In the genomic region with DNA sequence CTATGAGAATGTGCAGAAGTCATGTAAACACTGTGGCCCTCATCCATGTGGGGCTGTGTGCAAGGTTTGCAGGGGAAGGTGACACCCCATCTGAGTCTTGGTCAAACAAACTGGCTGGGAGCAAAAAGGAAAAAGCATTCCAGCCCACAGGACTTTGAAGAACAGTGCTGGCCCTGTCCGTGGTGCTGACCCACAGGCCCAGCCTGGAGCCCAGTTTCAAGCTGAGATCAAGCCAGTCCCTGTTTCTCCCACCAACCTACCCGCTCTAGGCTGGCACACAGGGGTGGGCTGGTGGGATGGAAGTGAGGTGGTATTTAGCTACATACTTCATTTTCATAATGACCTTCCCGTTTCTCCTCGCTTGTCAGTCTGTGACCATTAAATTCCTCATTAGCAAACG, we compare ENCODE assay signal across 15 cellular contexts. TPM values are rescaled to one million over a fixed set of nuclear protein-coding genes. Genes with fewer than 3 reads are reported as not detected.
A peak's percentile ranks its signal among the peaks of the same experiment; 100 is the strongest.
DNase-seq lines count a peak whose midpoint lies in the region; ATAC-seq, FAIRE-seq and TF ChIP-seq lines count a peak whose summit lies in the region.
"Had no signal": no experiment of that assay in that cellular context is flagged by ENCODE, and none has a peak within 500 bp of the region (broad histone marks: within the 10 kb centered on the region; RNA-seq: fewer than 3 reads in every experiment).

No MANE protein-coding gene starts in this region.

- H3K27ac ChIP-seq in HepG2 (ENCODE audit: extremely low read length, insufficient read depth, low read length): no peak overlapping the region
- H3K27ac ChIP-seq in naive thymus-derived CD4-positive, alpha-beta T cell (ENCODE audit: low read depth, low read length): no peak overlapping the region
- H3K27ac ChIP-seq: coronary artery had no signal

- peaks cover 14% of the 10 kb centered on the region for H3K4me1 ChIP-seq in HepG2 (ENCODE audit: insufficient read depth, low read length)
- H3K4me1 ChIP-seq in naive thymus-derived CD4-positive, alpha-beta T cell (ENCODE audit: control insufficient read depth in 2 of 2, insufficient read depth in 2 of 2, low read length in 2 of 2): no peaks in the 10 kb centered on the region

- intact Hi-C loops in HepG2 (cut with micrococcal nuclease; ENCODE audit: unreplicated experiment): no loop called here
- intact Hi-C loops in naive thymus-derived CD4-positive, alpha-beta T cell (cut with micrococcal nuclease): no loop called here

- no peak overlapping the region for H3K4me3 ChIP-seq in HepG2 (replicated peaks in 1 of 3; ENCODE audit: insufficient read depth in 1 of 3, low read depth in 2 of 3, low read length in 3 of 3)
- H3K4me3 ChIP-seq in naive thymus-derived CD4-positive, alpha-beta T cell (ENCODE audit: low read length): no peak overlapping the region
- H3K4me3 ChIP-seq: coronary artery had no signal

- no peaks in the 10 kb centered on the region for H4K20me1 ChIP-seq in HepG2 (ENCODE audit: insufficient read depth, low read length)

- no peaks in the 10 kb centered on the region for H3K79me2 ChIP-seq in HepG2 (ENCODE audit: insufficient read depth, low read length)

- ATAC-seq in HepG2 (peak; percentile 41), GM21423 (IDR thresholded peaks at IDR 0.05; ENCODE audit: unreplicated experiment) (no peak), HG02798 (IDR thresholded peaks at IDR 0.05; ENCODE audit: poor library complexity, unreplicated experiment) (no peak)
- no peak for ATAC-seq in naive thymus-derived CD4-positive, alpha-beta T cell

- no peak overlapping the region for H3K27ac Mint-ChIP-seq in naive thymus-derived CD4-positive, alpha-beta T cell
- H3K27ac Mint-ChIP-seq: activated T-helper 1 cell treated with anti-CD3 and anti-CD28 coated beads, Interleukin-12 subunit alpha, Interleukin-12 subunit beta, Interleukin-2, Interleukin-4 antibody, amounts not matched to agents 30 ng/mL and 10 ng/mL and 1 ng/mL, durations not matched to agents 14 hours and 24 hours and 36 hours; B cell; naive B cell; type B pancreatic cell had no signal

- BruUV-seq in HepG2 (replicated peaks; lab: Mats Ljungman, UMichigan): no TSS peak

- TF ChIP-seq RAD21 in HepG2 (CRISPR knock-in tag; IDR thresholded peaks at IDR 0.05): no peak

- no peaks in the 10 kb centered on the region for H3K36me3 Mint-ChIP-seq in naive thymus-derived CD4-positive, alpha-beta T cell
- H3K36me3 Mint-ChIP-seq: naive B cell, type B pancreatic cell had no signal

- peak; percentile 43 for FAIRE-seq in HepG2 (lab: Jason Lieb, UNC)
- FAIRE-seq: GM12891 had no signal

- H3K4me2 ChIP-seq in HepG2 (ENCODE audit: low read depth, low read length): no peak overlapping the region

- no peak overlapping the region for H2AFZ ChIP-seq in HepG2 (ENCODE audit: low read length)

- H3K27me3 Mint-ChIP-seq in naive thymus-derived CD4-positive, alpha-beta T cell: peaks cover 0 to 30% (median 15%) of the 10 kb centered on the region in 5 donors

- TF ChIP-seq CTCF in HepG2 (CRISPR knock-in tag; IDR thresholded peaks at IDR 0.05): no peak

- POLR2A ChIA-PET in HepG2 (lab: Yijun Ruan, JAX): no interaction called here
- POLR2A ChIA-PET in naive thymus-derived CD4-positive, alpha-beta T cell (lab: Charles Lee): no interaction called here

- peaks cover 0 to 6% (median 0%) of the 10 kb centered on the region in 11 donors for H3K9me3 Mint-ChIP-seq in naive thymus-derived CD4-positive, alpha-beta T cell
- H3K9me3 Mint-ChIP-seq: activated T-helper 1 cell treated with anti-CD3 and anti-CD28 coated beads, Interleukin-12 subunit alpha, Interleukin-12 subunit beta, Interleukin-2, Interleukin-4 antibody, amounts not matched to agents 30 ng/mL and 10 ng/mL and 1 ng/mL, durations not matched to agents 14 hours and 24 hours and 36 hours; type B pancreatic cell had no signal

- TF ChIP-seq EP300 in HepG2 (IDR thresholded peaks at IDR 0.05; ENCODE audit: low read depth in 2 of 2, low read length in 2 of 2) (no peak), HepG2 (CRISPR knock-in tag; IDR thresholded peaks at IDR 0.05; ENCODE audit: borderline replicate concordance) (no peak)

- in situ Hi-C loops in HepG2 (cut with HindIII; ENCODE audit: extremely low pct_ligation_motif_present, low pct_unique_long_range_greater_than_20kb): no loop called here

- H3K9ac ChIP-seq in HepG2 (ENCODE audit: insufficient read depth, low read depth, low read length): no peak overlapping the region

- H3K4me3 Mint-ChIP-seq in naive thymus-derived CD4-positive, alpha-beta T cell: no peak overlapping the region
- H3K4me3 Mint-ChIP-seq: activated T-helper 1 cell treated with anti-CD3 and anti-CD28 coated beads, Interleukin-12 subunit alpha, Interleukin-12 subunit beta, Interleukin-2, Interleukin-4 antibody, amounts not matched to agents 30 ng/mL and 10 ng/mL and 1 ng/mL, durations not matched to agents 14 hours and 24 hours and 36 hours; B cell; naive B cell; type B pancreatic cell had no signal

- peak; percentile 62 for DNase-seq in AG20443 (ENCODE audit: low spot score)
- DNase-seq in LHCN-M2 (ENCODE audit: low read depth): peak; percentile 32
- peak; percentile 82 for DNase-seq in ecto neural progenitor cell (ENCODE audit: low spot score)
- peak; percentile 20 for DNase-seq in HepG2 (ENCODE audit: low spot score)
- no peak for DNase-seq in OCI-M2 (lab: John Stamatoyannopoulos, UW; ENCODE audit: unreplicated experiment)
- no peak for DNase-seq in naive thymus-derived CD4-positive, alpha-beta T cell
- DNase-seq: DND-41, naive B cell had no signal

- CTCF ChIA-PET in HepG2 (lab: Yijun Ruan, JAX; ENCODE audit: low intra/inter-chr PET ratio, low total read pairs): no interaction called here
- CTCF ChIA-PET in naive thymus-derived CD4-positive, alpha-beta T cell (lab: Charles Lee): interaction anchor here (0.9 kb wide), 1 partner anchor 9 kb away, joined by 6 read pairs; no protein-coding TSS in a partner anchor

- no peak for TF ChIP-seq POLR2A in HepG2 (IDR thresholded peaks at IDR 0.05; ENCODE audit: insufficient read depth in 1 of 2, low read depth in 2 of 2, low read length in 2 of 2)

- no peaks in the 10 kb centered on the region for H3K9me3 ChIP-seq in HepG2 (ENCODE audit: low read length)
- H3K9me3 ChIP-seq in naive thymus-derived CD4-positive, alpha-beta T cell (ENCODE audit: control insufficient read depth in 2 of 3, low read length in 3 of 3): no peaks in the 10 kb centered on the region

- peaks cover 5 to 31% of the 10 kb centered on the region in 2 experiments for H3K27me3 ChIP-seq in HepG2 (ENCODE audit: control insufficient read depth in 1 of 2, insufficient read depth in 2 of 2, low read length in 2 of 2)
- H3K27me3 ChIP-seq in naive thymus-derived CD4-positive, alpha-beta T cell (ENCODE audit: control insufficient read depth in 2 of 2, insufficient read depth in 2 of 2, low read length in 2 of 2): no peaks in the 10 kb centered on the region

- no peaks in the 10 kb centered on the region for H3K36me3 ChIP-seq in HepG2 (replicated peaks in 1 of 2; ENCODE audit: control insufficient read depth in 1 of 2, insufficient read depth in 2 of 2, low read length in 2 of 2)
- no peaks in the 10 kb centered on the region for H3K36me3 ChIP-seq in naive thymus-derived CD4-positive, alpha-beta T cell (ENCODE audit: control insufficient read depth in 2 of 3, insufficient read depth in 3 of 3, low read length in 3 of 3)

- 13% methylated on average over 4 of the region's 5 CpGs for WGBS in HepG2 (ENCODE audit: low lambda C conversion rate)

- H3K4me1 Mint-ChIP-seq in naive thymus-derived CD4-positive, alpha-beta T cell: peaks cover 0 to 5% (median 0%) of the 10 kb centered on the region in 7 donors
- H3K4me1 Mint-ChIP-seq: B cell had no signal

RNA-seq across cellular contexts. Expression of gene RPL38, which starts 12.7 kb away (rescaled TPM):
- total RNA-seq in LHCN-M2 (2014; rRNA removed) (156 and 227 TPM in 2 replicates), HepG2 (2016; rRNA removed; fragmentation: Illumina TruSeq; extraction: Trizol) (2,370 and 2,621 TPM in 2 replicates)
- polyA plus RNA-seq in LHCN-M2 (2012): 3,496 TPM
- 2,846 and 3,171 TPM in 2 replicates for total RNA-seq in HepG2 (2016; cell fraction: cytosol; rRNA removed; fragmentation: Illumina TruSeq; extraction: Trizol; ENCODE audit: low read depth)
- total RNA-seq in HepG2 (2016; cell fraction: insoluble cytoplasmic fraction; rRNA removed; fragmentation: Illumina TruSeq; extraction: Trizol): 2,344 and 2,494 TPM in 2 replicates
- 4,564 and 4,636 TPM in 2 replicates for total RNA-seq in HepG2 (2016; cell fraction: membrane; rRNA removed; fragmentation: Illumina TruSeq; extraction: Trizol)
- 746 and 817 TPM in 2 replicates for total RNA-seq in HepG2 (2016; cell fraction: nucleus; rRNA removed; fragmentation: Illumina TruSeq; extraction: Trizol)
- 2,077 and 2,372 TPM in 2 replicates for polyA plus RNA-seq in HepG2 (2011; rRNA removed)
- 407 and 1,119 TPM in 2 replicates for polyA plus RNA-seq in HepG2 (2011; cell fraction: cytosol; rRNA removed)
- polyA plus RNA-seq in HepG2 (2011; cell fraction: nucleus; rRNA removed): 463 and 488 TPM in 2 replicates
- 4,774 and 5,492 TPM in 2 replicates for polyA plus RNA-seq in HepG2 (2012)
- 3,783 and 3,983 TPM in 2 replicates for polyA plus RNA-seq in HepG2 (2016; cell fraction: cytosol; fragmentation: Illumina TruSeq; extraction: Trizol; ENCODE audit: low read depth)
- 2,521 and 2,667 TPM in 2 replicates for polyA plus RNA-seq in HepG2 (2016; cell fraction: insoluble cytoplasmic fraction; fragmentation: Illumina TruSeq; extraction: Trizol; ENCODE audit: low read depth)
- polyA plus RNA-seq in HepG2 (2016; cell fraction: membrane; fragmentation: Illumina TruSeq; extraction: Trizol; ENCODE audit: low read depth): 4,834 and 4,888 TPM in 2 replicates
- polyA plus RNA-seq in HepG2 (2016; cell fraction: nucleus; fragmentation: Illumina TruSeq; extraction: Trizol; ENCODE audit: insufficient read depth, low read depth): 1,405 and 1,472 TPM in 2 replicates
- polyA minus RNA-seq in HepG2 (2011; rRNA and poly(A)+ RNA removed; ENCODE audit: low replicate concordance): 264 and 339 TPM in 2 replicates
- 484 and 523 TPM in 2 replicates for polyA minus RNA-seq in HepG2 (2011; cell fraction: cytosol; rRNA and poly(A)+ RNA removed)
- polyA minus RNA-seq in HepG2 (2011; cell fraction: nucleus; rRNA and poly(A)+ RNA removed): 268 and 368 TPM in 2 replicates
- 1,000 to 10,000 TPM; 1,097 to 2,553 (median 2,002) TPM for total RNA-seq in naive thymus-derived CD4-positive, alpha-beta T cell
- polyA plus RNA-seq in naive thymus-derived CD4-positive, alpha-beta T cell: 1,000 to 10,000 TPM; 1,479 to 2,523 TPM

RNA-seq across cellular contexts. Expression of gene TTYH2, which starts 22.6 kb away (rescaled TPM):
- total RNA-seq in LHCN-M2 (2014; rRNA removed) (1.1 and 1.9 TPM in 2 replicates), HepG2 (2016; rRNA removed; fragmentation: Illumina TruSeq; extraction: Trizol) (0.32 and 0.77 TPM in 2 replicates)
- 0.33 TPM for polyA plus RNA-seq in LHCN-M2 (2012)
- total RNA-seq in HepG2 (2016; cell fraction: cytosol; rRNA removed; fragmentation: Illumina TruSeq; extraction: Trizol; ENCODE audit: low read depth): 0.09 and 0.20 TPM in 2 replicates
- 0.56 and 0.83 TPM in 2 replicates for total RNA-seq in HepG2 (2016; cell fraction: insoluble cytoplasmic fraction; rRNA removed; fragmentation: Illumina TruSeq; extraction: Trizol)
- total RNA-seq in HepG2 (2016; cell fraction: membrane; rRNA removed; fragmentation: Illumina TruSeq; extraction: Trizol): 0.56 and 0.76 TPM in 2 replicates
- total RNA-seq in HepG2 (2016; cell fraction: nucleus; rRNA removed; fragmentation: Illumina TruSeq; extraction: Trizol): 0.72 and 1.6 TPM in 2 replicates
- polyA plus RNA-seq in HepG2 (2011; rRNA removed): 0.96 and 1.6 TPM in 2 replicates
- 0.88 and 1.1 TPM in 2 replicates for polyA plus RNA-seq in HepG2 (2011; cell fraction: cytosol; rRNA removed)
- 1.7 and 2.0 TPM in 2 replicates for polyA plus RNA-seq in HepG2 (2011; cell fraction: nucleus; rRNA removed)
- polyA plus RNA-seq in HepG2 (2012): 0.34 and 1.0 TPM in 2 replicates
- polyA plus RNA-seq in HepG2 (2016; cell fraction: cytosol; fragmentation: Illumina TruSeq; extraction: Trizol; ENCODE audit: low read depth): 0.05 and 0.17 TPM in 2 replicates
- 0.27 and 0.61 TPM in 2 replicates for polyA plus RNA-seq in HepG2 (2016; cell fraction: insoluble cytoplasmic fraction; fragmentation: Illumina TruSeq; extraction: Trizol; ENCODE audit: low read depth)
- 0.23 and 0.50 TPM in 2 replicates for polyA plus RNA-seq in HepG2 (2016; cell fraction: membrane; fragmentation: Illumina TruSeq; extraction: Trizol; ENCODE audit: low read depth)
- 1.9 and 2.0 TPM in 2 replicates for polyA plus RNA-seq in HepG2 (2016; cell fraction: nucleus; fragmentation: Illumina TruSeq; extraction: Trizol; ENCODE audit: insufficient read depth, low read depth)
- polyA minus RNA-seq in HepG2 (2011; rRNA and poly(A)+ RNA removed; ENCODE audit: low replicate concordance): 3.4 and 3.8 TPM in 2 replicates
- polyA minus RNA-seq in HepG2 (2011; cell fraction: cytosol; rRNA and poly(A)+ RNA removed): 0.18 and 0.89 TPM in 2 replicates
- 0.52 and 1.1 TPM in 2 replicates for polyA minus RNA-seq in HepG2 (2011; cell fraction: nucleus; rRNA and poly(A)+ RNA removed)
- 10 to 100 TPM in 2 of 5 experiments, 1 to 10 TPM in 3; 5.5 to 15.8 (median 9.9) TPM for total RNA-seq in naive thymus-derived CD4-positive, alpha-beta T cell
- 1 to 10 TPM; 1.9 to 2.0 TPM for polyA plus RNA-seq in naive thymus-derived CD4-positive, alpha-beta T cell

Comparison
In these comparisons a context has a peak if more than half of its experiments do, and no peak if none do; other contexts are left out.
1. DNase-seq: peak in AG20443 (single experiment), LHCN-M2 (single experiment), ecto neural progenitor cell (single experiment) and HepG2 (single experiment); none in OCI-M2 (single experiment) and naive thymus-derived CD4-positive, alpha-beta T cell (0 of 9).